Comparison of ENCODE assay signal across 8 cellular contexts in the genomic region with DNA sequence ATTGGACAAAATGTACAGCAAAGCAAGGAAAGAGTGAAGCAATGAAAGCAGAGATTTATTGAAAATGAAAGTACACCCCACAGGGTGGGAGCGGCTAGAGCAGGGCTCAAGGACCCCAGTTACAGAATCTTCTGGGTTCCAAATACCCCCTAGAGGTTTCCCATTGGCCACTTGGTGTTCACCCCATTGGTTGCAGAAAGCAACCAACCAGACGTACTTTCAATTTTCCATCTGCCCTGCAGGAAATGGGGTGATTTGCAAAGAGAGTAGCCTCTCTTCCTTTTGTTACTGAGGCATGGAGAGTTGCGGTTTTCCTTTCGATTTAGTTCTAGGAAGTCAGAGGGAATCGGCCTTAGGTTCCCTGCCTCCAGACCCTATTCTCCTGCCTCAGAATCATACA. TPM values are rescaled to one million over a fixed set of nuclear protein-coding genes. Genes with fewer than 3 reads are reported as not detected.
DNase-seq lines count a peak whose midpoint lies in the region; ATAC-seq and TF ChIP-seq lines count a peak whose summit lies in the region.

No MANE protein-coding gene starts in this region.

- peaks cover 73% of the 10 kb centered on the region for H3K79me2 ChIP-seq in Loucy (ENCODE audit: insufficient read depth, low read length)

- ATAC-seq in sciatic nerve (no peak), aorta (ENCODE audit: low FRiP score) (no peak)

- H3K9me3 ChIP-seq in Loucy (ENCODE audit: insufficient read depth, low read depth, low read length) (no peaks in the 10 kb centered on the region), aorta (ENCODE audit: control insufficient read depth, low read length) (no peaks in the 10 kb centered on the region)

- H2AFZ ChIP-seq in Loucy (ENCODE audit: low read length) = no peak overlapping the region

- H3K27me3 Mint-ChIP-seq in mesothelial cell of epicardium (ENCODE audit: low read depth) = no peaks in the 10 kb centered on the region

- peaks cover 32% of the 10 kb centered on the region for H3K4me1 Mint-ChIP-seq in mesothelial cell of epicardium

- H3K9me3 Mint-ChIP-seq in mesothelial cell of epicardium = no peaks in the 10 kb centered on the region

- peaks cover 55% of the 10 kb centered on the region for H3K4me1 ChIP-seq in Loucy (ENCODE audit: insufficient read depth, low read length, poor library complexity, severe bottlenecking)
- H3K4me1 ChIP-seq in aorta (ENCODE audit: control insufficient read depth in 1 of 2, insufficient read depth in 2 of 2, low read length in 2 of 2) = no peaks in the 10 kb centered on the region

- intact Hi-C loops in sciatic nerve (cut with DNase I) = no loop called here
- intact Hi-C loops in aorta (cut with DNase I) = no loop called here

- DNase-seq in Daoy (ENCODE audit: low read depth) = peak; percentile 80
- DNase-seq in astrocyte of the spinal cord (ENCODE audit: low read depth, low spot score) = peak; percentile 43
- no peak for DNase-seq in mesothelial cell of epicardium (ENCODE audit: low spot score in 2 of 2, unreplicated experiment in 2 of 2)
- no peak for DNase-seq in sciatic nerve (ENCODE audit: low spot score)
- DNase-seq in amniotic stem cell (lab: John Stamatoyannopoulos, UW) = no peak
- no peak for DNase-seq in aorta
- no peak for DNase-seq in activated CD4-positive, alpha-beta T cell treated with anti-CD3 and anti-CD28 coated beads, Interleukin-2, amount 50 U/mL, for 48 hours

- peaks cover 56% of the 10 kb centered on the region for H4K20me1 ChIP-seq in Loucy (ENCODE audit: insufficient read depth, low read length, poor library complexity, severe bottlenecking)

- no peaks in the 10 kb centered on the region for H3K9me2 ChIP-seq in Loucy (replicated peaks; ENCODE audit: low read depth, low read length)

- H3K4me3 ChIP-seq in Loucy (ENCODE audit: low read length, poor library complexity, severe bottlenecking) (peak overlapping the region; percentile 90), astrocyte of the spinal cord (ENCODE audit: low read depth, low read length) (peak overlapping the region; percentile 96), aorta (ENCODE audit: low read length in 2 of 2) (no peak overlapping the region)

- H3K4me2 ChIP-seq in Loucy (ENCODE audit: low read depth, low read length, poor library complexity, severe bottlenecking) = peak overlapping the region; percentile 96

- H3K36me3 Mint-ChIP-seq in mesothelial cell of epicardium = peaks cover 2% of the 10 kb centered on the region

- no peak overlapping the region for H3K27ac ChIP-seq in aorta (ENCODE audit: low read depth in 1 of 2, low read length in 2 of 2)

- peak overlapping the region; percentile 31 for H3K27ac Mint-ChIP-seq in mesothelial cell of epicardium

- TF ChIP-seq CTCF in Loucy (conservative IDR thresholded peaks at IDR 0.05; ENCODE audit: low read length) (no peak), astrocyte of the spinal cord (IDR thresholded peaks at IDR 0.05; ENCODE audit: low read depth, low read length) (no peak), mesothelial cell of epicardium (IDR thresholded peaks at IDR 0.05; ENCODE audit: unreplicated experiment) (no peak)

- H3K27me3 ChIP-seq in Loucy (ENCODE audit: insufficient read depth, low read length, poor library complexity, severe bottlenecking) = peaks cover 4% of the 10 kb centered on the region
- no peaks in the 10 kb centered on the region for H3K27me3 ChIP-seq in aorta (ENCODE audit: control insufficient read depth in 1 of 2, insufficient read depth in 2 of 2, low read length in 1 of 2)

- peak overlapping the region; percentile 98 for H3K9ac ChIP-seq in Loucy (ENCODE audit: low read depth, low read length, poor library complexity, severe bottlenecking)

- 58 to 65% methylated on average over 5 of the region's 5 CpGs for WGBS in aorta, 2 donors

- in situ Hi-C loops in astrocyte of the spinal cord (cut with HindIII; ENCODE audit: low sequenced_read_pairs) = no loop called here

- peaks cover 4% of the 10 kb centered on the region; the same call in 1 of the 2 replicates for H3F3A ChIP-seq in Loucy (ENCODE audit: low read depth)

- H3K36me3 ChIP-seq in Loucy (ENCODE audit: insufficient read depth, low read length) = peaks cover 15% of the 10 kb centered on the region; the same call in 1 of the 2 replicates
- H3K36me3 ChIP-seq in aorta (ENCODE audit: control insufficient read depth in 1 of 2, insufficient read depth in 2 of 2, low read length in 1 of 2) = peaks cover 2 to 3% of the 10 kb centered on the region in 2 donors

- peak overlapping the region; percentile 9 for H3K4me3 Mint-ChIP-seq in mesothelial cell of epicardium

RNA-seq across cellular contexts. Expression of gene PML, which starts 2.4 kb away (rescaled TPM):
- 42.0 and 46.5 TPM in 2 replicates for total RNA-seq in Daoy (2014; rRNA removed; shearing (Covaris generic))
- total RNA-seq in mesothelial cell of epicardium (41.2 to 45.3 TPM (median 43.6 TPM) in 3 replicates), sciatic nerve (86.6 TPM), aorta (10 to 100 TPM; 72.6 to 91.9 TPM)
- polyA plus RNA-seq in aorta = 10 to 100 TPM in 1 of 2 donors, 1 to 10 TPM in 1; 8.6 to 45.5 TPM

RNA-seq across cellular contexts. Expression of gene STOML1, which starts 4.8 kb away (rescaled TPM):
- 14.1 and 19.9 TPM in 2 replicates for total RNA-seq in Daoy (2014; rRNA removed; shearing (Covaris generic))
- 11.1 to 13.7 TPM (median 11.9 TPM) in 3 replicates for total RNA-seq in mesothelial cell of epicardium
- total RNA-seq in sciatic nerve = 15.2 TPM
- total RNA-seq in aorta = 10 to 100 TPM; 12.9 to 16.4 TPM
- 10 to 100 TPM; 10.5 to 19.2 TPM for polyA plus RNA-seq in aorta

Comparison
In these comparisons a context has a peak if more than half of its experiments do, and no peak if none do; other contexts are left out.
1. DNase-seq: peak in Daoy (single experiment) and astrocyte of the spinal cord (single experiment); none in mesothelial cell of epicardium (0 of 2), sciatic nerve (single experiment), amniotic stem cell (single experiment), aorta (0 of 2) and activated CD4-positive, alpha-beta T cell treated with anti-CD3 and anti-CD28 coated beads, Interleukin-2, amount 50 U/mL, for 48 hours (0 of 2).
2. H3K4me3 ChIP-seq: peak in Loucy (single experiment) and astrocyte of the spinal cord (single experiment); none in aorta (0 of 2).